Comparison of ENCODE assay signal across 22 cellular contexts in the genomic region with DNA sequence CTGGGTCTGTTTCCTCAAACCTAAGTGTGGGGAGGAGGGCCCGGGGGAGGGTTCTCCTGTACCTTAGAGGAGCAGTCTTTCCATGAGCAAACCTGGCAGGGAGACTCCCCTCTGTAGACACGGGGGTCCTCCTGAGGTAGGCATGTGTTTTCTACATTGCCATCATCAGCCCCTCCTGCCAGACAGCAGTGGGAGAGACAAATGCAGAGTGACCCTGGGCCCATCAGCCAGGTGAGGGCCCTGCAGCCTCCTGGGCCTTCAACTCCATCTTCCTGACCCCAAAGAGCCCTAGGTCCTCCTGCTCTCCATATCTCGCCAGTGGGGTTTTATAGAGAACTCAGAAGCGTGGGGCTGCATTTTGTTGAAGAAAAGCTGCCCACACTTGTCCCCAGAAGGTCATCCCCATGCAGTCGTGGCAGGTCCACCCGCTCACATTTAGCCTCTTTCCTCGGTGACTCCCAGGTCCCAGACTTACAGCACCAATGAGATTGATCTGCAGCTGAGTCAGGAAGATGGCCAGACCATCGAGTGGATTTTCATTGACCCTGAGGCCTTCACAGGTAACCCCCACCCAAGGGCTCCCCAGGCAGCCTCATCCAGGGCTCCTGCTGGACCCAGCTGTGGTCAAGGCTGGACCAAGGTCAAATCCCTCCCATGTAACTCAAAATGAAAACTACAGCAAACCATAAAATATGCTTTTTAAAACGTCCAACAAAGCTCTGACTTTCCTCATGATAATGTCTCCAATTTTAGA. TPM values are rescaled to one million over a fixed set of nuclear protein-coding genes. Genes with fewer than 3 reads are reported as not detected.
"Had no signal": no experiment of that assay in that cellular context is flagged by ENCODE, and none has a peak within 500 bp of the region (broad histone marks: within the 10 kb centered on the region; RNA-seq: fewer than 3 reads in every experiment).

No MANE protein-coding gene starts in this region.

- H3K9me3 Mint-ChIP-seq: activated B cell treated with CpG ODN at 0.5 μM for 24 hours; memory B cell; natural killer cell treated with Interleukin-12 subunit alpha and Interleukin-12 subunit beta and Interleukin-15 and Interleukin-18, amount 100 ng/mL, for 72 hours had no signal

- H3K27ac Mint-ChIP-seq: activated B cell treated with CpG ODN at 0.5 μM for 24 hours; activated CD8-positive, alpha-beta memory T cell treated with anti-CD3 and anti-CD28 coated beads, Interleukin-2, amount 10 ng/mL, durations not matched to agents 7 days and 5 days; activated naive CD8-positive, alpha-beta T cell; memory B cell; natural killer cell treated with Interleukin-12 subunit alpha and Interleukin-12 subunit beta and Interleukin-15 and Interleukin-18, amount 100 ng/mL, for 72 hours had no signal

- H3K36me3 ChIP-seq: colonic mucosa, right lobe of liver, uterus had no signal

- H3K36me3 Mint-ChIP-seq: natural killer cell treated with Interleukin-12 subunit alpha and Interleukin-12 subunit beta and Interleukin-15 and Interleukin-18, amount 100 ng/mL, for 72 hours had no signal

- DNase-seq: activated B cell treated with CpG ODN at 0.5 μM for 24 hours; activated CD4-positive, alpha-beta T cell treated with anti-CD3 and anti-CD28 coated beads, Interleukin-2, amount 50 U/mL, for 1 hour; activated CD8-positive, alpha-beta memory T cell treated with anti-CD3 and anti-CD28 coated beads, Interleukin-2, amount 10 ng/mL, durations not matched to agents 7 days and 5 days; activated T-cell treated with anti-CD3 and anti-CD28 coated beads, Interleukin-2, amount 50 U/mL, for 1 hour; amniotic stem cell; colonic mucosa; esophagus squamous epithelium; hypothalamus; kidney glomerular epithelial cell; left ventricle myocardium superior had no signal

- H3K27me3 ChIP-seq: colonic mucosa, right lobe of liver, uterus had no signal

- H3K27ac ChIP-seq: colonic mucosa, esophagus squamous epithelium, psoas muscle, right lobe of liver, spleen, uterus had no signal

- H3K9me3 ChIP-seq: colonic mucosa, esophagus squamous epithelium, psoas muscle, right lobe of liver, spleen, uterus had no signal

- H3K4me3 Mint-ChIP-seq: activated B cell treated with CpG ODN at 0.5 μM for 24 hours; activated CD8-positive, alpha-beta memory T cell treated with anti-CD3 and anti-CD28 coated beads, Interleukin-2, amount 10 ng/mL, durations not matched to agents 7 days and 5 days; activated naive CD8-positive, alpha-beta T cell; memory B cell; natural killer cell treated with Interleukin-12 subunit alpha and Interleukin-12 subunit beta and Interleukin-15 and Interleukin-18, amount 100 ng/mL, for 72 hours had no signal

- H3K27me3 Mint-ChIP-seq: activated naive CD8-positive, alpha-beta T cell had no signal

- H3K4me3 ChIP-seq: colonic mucosa, esophagus squamous epithelium, psoas muscle, right lobe of liver, spleen, uterus had no signal

- H3K4me1 ChIP-seq: colonic mucosa, right lobe of liver, uterus had no signal

RNA-seq across cellular contexts. Expression of a gene that starts 2.6 kb away (rescaled TPM):
- total RNA-seq: activated B cell treated with CpG ODN at 0.5 μM for 24 hours; activated CD8-positive, alpha-beta memory T cell treated with anti-CD3 and anti-CD28 coated beads, Interleukin-2, amount 10 ng/mL, durations not matched to agents 7 days and 5 days; cardiac septum; colonic mucosa; esophagus squamous epithelium; fibroblast of villous mesenchyme; glomerular endothelial cell; left ventricle myocardium superior; natural killer cell treated with Interleukin-12 subunit alpha and Interleukin-12 subunit beta and Interleukin-15 and Interleukin-18, amount 100 ng/mL, for 72 hours; omental fat pad; right lobe of liver; spleen; T-helper 2 cell treated with Interferon-gamma antibody and Interleukin-4, amounts not matched to agents 100 ng/mL and 5 ng/mL, for 36 hours; uterus had no signal

RNA-seq across cellular contexts. Expression of a gene that starts 16.2 kb away (rescaled TPM):
- total RNA-seq: activated B cell treated with CpG ODN at 0.5 μM for 24 hours; activated CD8-positive, alpha-beta memory T cell treated with anti-CD3 and anti-CD28 coated beads, Interleukin-2, amount 10 ng/mL, durations not matched to agents 7 days and 5 days; colonic mucosa; esophagus squamous epithelium; fibroblast of villous mesenchyme; glomerular endothelial cell; left ventricle myocardium superior; natural killer cell treated with Interleukin-12 subunit alpha and Interleukin-12 subunit beta and Interleukin-15 and Interleukin-18, amount 100 ng/mL, for 72 hours; omental fat pad; right lobe of liver; T-helper 2 cell treated with Interferon-gamma antibody and Interleukin-4, amounts not matched to agents 100 ng/mL and 5 ng/mL, for 36 hours; uterus had no signal
- polyA plus RNA-seq: spleen had no signal

RNA-seq across cellular contexts. Expression of a gene that starts 21.9 kb away (rescaled TPM):
- total RNA-seq: activated B cell treated with CpG ODN at 0.5 μM for 24 hours; activated CD8-positive, alpha-beta memory T cell treated with anti-CD3 and anti-CD28 coated beads, Interleukin-2, amount 10 ng/mL, durations not matched to agents 7 days and 5 days; cardiac septum; colonic mucosa; esophagus squamous epithelium; fibroblast of villous mesenchyme; glomerular endothelial cell; natural killer cell treated with Interleukin-12 subunit alpha and Interleukin-12 subunit beta and Interleukin-15 and Interleukin-18, amount 100 ng/mL, for 72 hours; omental fat pad; T-helper 2 cell treated with Interferon-gamma antibody and Interleukin-4, amounts not matched to agents 100 ng/mL and 5 ng/mL, for 36 hours; uterus had no signal
